8 cellular contexts compared by ENCODE assay signal in genomic region chr2:74119912-74120825, GRCh38. TPM values are rescaled to one million over a fixed set of nuclear protein-coding genes. Genes with fewer than 3 reads are reported as not detected.
DNase-seq lines count a peak whose midpoint lies in the region; ATAC-seq, FAIRE-seq and TF ChIP-seq lines count a peak whose summit lies in the region.

No MANE protein-coding gene starts in this region.

- peaks cover 0 to 4% (median 2%) of the 10 kb centered on the region in 5 donors for H3K27me3 Mint-ChIP-seq in naive thymus-derived CD8-positive, alpha-beta T cell

- peaks cover 0 to 13% (median 10%) of the 10 kb centered on the region in 3 donors for H3K36me3 Mint-ChIP-seq in naive thymus-derived CD8-positive, alpha-beta T cell

- POLR2A ChIA-PET in naive thymus-derived CD8-positive, alpha-beta T cell (lab: Charles Lee) = interaction anchor here (0.5 to 2.5 kb wide), 17 partner anchors 9 to 1300 kb away, joined by 3 to 17 read pairs (median 4); partner anchors contain the start of genes BOLA3, CCT7, DGUOK and MOB1A

- peak overlapping the region; percentile 88 for H3K27ac ChIP-seq in fibroblast of lung (ENCODE audit: insufficient read depth, low read length)

- H3K4me1 ChIP-seq in fibroblast of lung (ENCODE audit: control insufficient read depth, extremely low read depth, insufficient read depth, low read length) = no peaks in the 10 kb centered on the region

- no peak for FAIRE-seq in D721Med (lab: Jason Lieb, UNC)

- peak overlapping the region; percentile 83 to 93 (median 86) for H3K4me3 Mint-ChIP-seq in naive thymus-derived CD8-positive, alpha-beta T cell

- H4K20me1 ChIP-seq in fibroblast of lung (ENCODE audit: control insufficient read depth, extremely low read depth, insufficient read depth, low read length) = no peaks in the 10 kb centered on the region

- H3K9me3 ChIP-seq in fibroblast of lung (ENCODE audit: control insufficient read depth, insufficient read depth, low read depth, low read length) = no peaks in the 10 kb centered on the region

- peak overlapping the region; percentile 72 to 96 (median 93) for H3K27ac Mint-ChIP-seq in naive thymus-derived CD8-positive, alpha-beta T cell

- H3K27me3 ChIP-seq in fibroblast of lung (ENCODE audit: control insufficient read depth, insufficient read depth, low read length) = no peaks in the 10 kb centered on the region

- H3K4me1 Mint-ChIP-seq in naive thymus-derived CD8-positive, alpha-beta T cell = peaks cover 0 to 7% (median 5%) of the 10 kb centered on the region in 4 donors

- TF ChIP-seq CTCF in D721Med (IDR thresholded peaks at IDR 0.05; ENCODE audit: insufficient read depth, missing control alignments) (peak; percentile 69), GM20000 (IDR thresholded peaks at IDR 0.05; ENCODE audit: extremely low read depth, missing control alignments) (peak; percentile 68), fibroblast of lung (conservative IDR thresholded peaks at IDR 0.05 in 1 of 2, IDR thresholded peaks at IDR 0.05 in 1 of 2; ENCODE audit: low read depth in 1 of 2, low read length in 2 of 2) (peak; percentile 19 to 36)

- no peaks in the 10 kb centered on the region for H3K36me3 ChIP-seq in fibroblast of lung (ENCODE audit: control insufficient read depth, insufficient read depth, low read length)

- DNase-seq in D721Med (ENCODE audit: insufficient read length, low spot score) = peak; percentile 84
- peak; percentile 95 for DNase-seq in GM20000 (ENCODE audit: low spot score)
- peak; percentile 87 for DNase-seq in HT-29 (ENCODE audit: low spot score)
- peak; percentile 90 for DNase-seq in OCI-M1 (lab: John Stamatoyannopoulos, UW)
- DNase-seq in activated T-helper 1 cell treated with Interleukin-2 at 50 U/mL for 16 hours (ENCODE audit: low read depth) = peak; percentile 78
- peak; percentile 84 to 89 for DNase-seq in fibroblast of lung (ENCODE audit: low read depth in 2 of 2)
- DNase-seq in naive thymus-derived CD8-positive, alpha-beta T cell = peak; percentile 68 to 88 (median 82)
- peak; percentile 55 to 82 (median 72) for DNase-seq in stimulated activated naive CD4-positive, alpha-beta T cell (lab: John Stamatoyannopoulos, UW)

- H3K4me2 ChIP-seq in fibroblast of lung (ENCODE audit: extremely low read depth, insufficient read depth, low read length) = peak overlapping the region; percentile 83

- no peaks in the 10 kb centered on the region for H3K79me2 ChIP-seq in fibroblast of lung (ENCODE audit: control insufficient read depth, insufficient read depth, low read length)

- H3K9me3 Mint-ChIP-seq in naive thymus-derived CD8-positive, alpha-beta T cell = peaks cover 0 to 28% (median 18%) of the 10 kb centered on the region in 9 donors

- peak overlapping the region; percentile 92 for H2AFZ ChIP-seq in fibroblast of lung (ENCODE audit: low read length)

- peak; percentile 97 for ATAC-seq in naive thymus-derived CD8-positive, alpha-beta T cell

- peak overlapping the region; percentile 85 for H3K9ac ChIP-seq in fibroblast of lung (ENCODE audit: insufficient read depth, low read length)

- H3K4me3 ChIP-seq in fibroblast of lung (replicated peaks in 1 of 4; ENCODE audit: control extremely low read depth in 1 of 4, insufficient read depth in 1 of 4, low read depth in 3 of 4, low read length in 4 of 4) = peak overlapping the region; percentile 62 to 78 (median 71)

RNA-seq across cellular contexts. Expression of gene BOLA3, which starts 27.5 kb away (rescaled TPM):
- 24.6 and 31.9 TPM in 2 replicates for total RNA-seq in HT-29 (2014; rRNA removed; shearing (Covaris generic))
- total RNA-seq in fibroblast of lung = 19.5 and 28.2 TPM in 2 replicates
- polyA plus RNA-seq in fibroblast of lung = 48.8 and 55.7 TPM in 2 replicates
- 59.4 and 81.0 TPM in 2 replicates for polyA plus RNA-seq in fibroblast of lung (2012)
- polyA minus RNA-seq in fibroblast of lung (ENCODE audit: low replicate concordance) = 0.78 and 3.8 TPM in 2 replicates
- total RNA-seq in naive thymus-derived CD8-positive, alpha-beta T cell = 10 to 100 TPM; 13.3 to 13.5 TPM
- 10 to 100 TPM; 59.9 to 78.5 (median 68.3) TPM for polyA plus RNA-seq in naive thymus-derived CD8-positive, alpha-beta T cell

RNA-seq across cellular contexts. Expression of gene MOB1A, which starts 58.5 kb away (rescaled TPM):
- 31.4 and 38.9 TPM in 2 replicates for total RNA-seq in HT-29 (2014; rRNA removed; shearing (Covaris generic))
- 80.9 and 87.4 TPM in 2 replicates for total RNA-seq in fibroblast of lung
- 61.6 and 80.3 TPM in 2 replicates for polyA plus RNA-seq in fibroblast of lung
- polyA plus RNA-seq in fibroblast of lung (2012) = 41.3 and 47.4 TPM in 2 replicates
- polyA minus RNA-seq in fibroblast of lung (ENCODE audit: low replicate concordance) = 14.6 and 19.2 TPM in 2 replicates
- total RNA-seq in naive thymus-derived CD8-positive, alpha-beta T cell = 100 to 1,000 TPM; 137 to 160 TPM
- polyA plus RNA-seq in naive thymus-derived CD8-positive, alpha-beta T cell = 100 to 1,000 TPM; 111 to 152 (median 145) TPM

Comparison
In these comparisons a context has a peak if more than half of its experiments do, and no peak if none do; other contexts are left out.
1. Peak in every context shown above with its lines: DNase-seq, ATAC-seq, H3K4me3 ChIP-seq and H3K27ac ChIP-seq.